ENCODE assay signal across 8 cellular contexts in the genomic region with DNA sequence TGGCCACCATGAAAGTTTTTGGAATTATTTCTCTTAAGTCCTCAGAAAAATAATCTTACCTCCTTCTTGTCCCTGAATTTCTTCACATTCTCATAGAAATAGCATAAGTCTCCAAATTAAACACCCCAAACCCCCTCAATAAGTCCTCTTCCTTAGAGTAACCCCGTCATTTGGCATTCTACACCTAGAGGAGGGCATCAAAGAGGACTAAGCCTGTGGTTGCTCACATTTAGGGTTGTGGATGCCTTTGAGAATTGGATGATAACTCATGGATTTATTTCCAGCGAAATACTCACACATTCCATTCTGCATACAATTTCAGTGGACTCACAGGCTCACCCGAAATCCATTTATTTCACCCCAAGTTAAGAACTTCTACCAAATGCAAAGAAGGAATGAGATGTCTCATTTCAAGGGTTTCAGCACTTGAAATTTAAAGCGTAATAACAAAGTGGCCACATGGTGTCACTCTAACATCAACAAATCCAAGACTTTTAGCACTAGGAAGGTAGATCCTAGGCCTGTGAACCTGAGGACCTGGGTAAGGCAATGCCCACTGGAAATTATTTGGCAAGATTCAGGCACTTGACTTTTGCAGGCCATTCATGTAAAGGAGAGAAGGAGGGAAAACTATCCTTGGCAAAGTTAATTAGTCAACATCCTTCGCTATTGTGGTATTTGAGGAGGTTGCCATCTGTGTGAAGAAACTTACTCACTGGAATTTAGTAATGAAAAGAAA. TPM values are rescaled to one million over a fixed set of nuclear protein-coding genes. Genes with fewer than 3 reads are reported as not detected.
DNase-seq lines count a peak whose midpoint lies in the region; ATAC-seq and TF ChIP-seq lines count a peak whose summit lies in the region.

No MANE protein-coding gene starts in this region.

- ATAC-seq in GM23338: peak; percentile 93

- H3K27me3 Mint-ChIP-seq in GM23338 (ENCODE audit: insufficient read depth, low read depth, poor library complexity): no peaks in the 10 kb centered on the region

- no peaks in the 10 kb centered on the region for H3K9me2 ChIP-seq in GM23338 (ENCODE audit: insufficient read depth)

- H3K4me1 ChIP-seq in GM23338 (ENCODE audit: insufficient read depth): no peaks in the 10 kb centered on the region

- H3K79me2 ChIP-seq in GM23338 (replicated peaks; ENCODE audit: insufficient read depth): no peaks in the 10 kb centered on the region

- no peak overlapping the region for H3K4me2 ChIP-seq in GM23338

- H3K36me3 ChIP-seq in GM23338 (ENCODE audit: insufficient read depth): no peaks in the 10 kb centered on the region

- peak; percentile 90 to 93 for TF ChIP-seq CTCF in GM23338 (conservative IDR thresholded peaks at IDR 0.05; ENCODE audit: low read depth in 2 of 2)
- peak; percentile 61 for TF ChIP-seq CTCF in epithelial cell of esophagus (IDR thresholded peaks at IDR 0.05; ENCODE audit: insufficient read depth, low read depth, low read length, missing control alignments)

- no peak overlapping the region for H3K27ac Mint-ChIP-seq in GM23338

- no peaks in the 10 kb centered on the region for H3K27me3 ChIP-seq in GM23338 (ENCODE audit: insufficient read depth)

- H3F3A ChIP-seq in GM23338 (replicated peaks; ENCODE audit: low read depth): no peaks in the 10 kb centered on the region

- H3K27ac ChIP-seq in GM23338 (ENCODE audit: low read depth): no peak overlapping the region

- no peaks in the 10 kb centered on the region for H4K20me1 ChIP-seq in GM23338 (replicated peaks; ENCODE audit: insufficient read depth)

- H3K4me3 ChIP-seq in GM23338 (no peak overlapping the region), epithelial cell of esophagus (ENCODE audit: low read length) (no peak overlapping the region)

- no peaks in the 10 kb centered on the region for H3K4me1 Mint-ChIP-seq in GM23338

- H3K9me3 Mint-ChIP-seq in GM23338: no peaks in the 10 kb centered on the region

- H3K36me3 Mint-ChIP-seq in GM23338 (ENCODE audit: low read depth): no peaks in the 10 kb centered on the region

- H2AFZ ChIP-seq in GM23338: no peak overlapping the region

- H3K4me3 Mint-ChIP-seq in GM23338: no peak overlapping the region

- DNase-seq in activated CD4-positive, CD25-positive, alpha-beta regulatory T cell treated with anti-CD3 and anti-CD28 coated beads, Interleukin-2, amount 50 U/mL, for 16 hours (ENCODE audit: low read depth, low spot score): peak; percentile 20
- DNase-seq in activated CD4-positive, CD25-positive, alpha-beta regulatory T cell treated with anti-CD3 and anti-CD28 coated beads, Interleukin-2, amount 50 U/mL, for 72 hours: no peak
- peak; percentile 88 for DNase-seq in GM23338 (ENCODE audit: low spot score)
- DNase-seq in NCI-H1417 (lab: John Stamatoyannopoulos, UW): peak; percentile 55 to 87 (median 68)
- peak; percentile 57 for DNase-seq in SW480 (ENCODE audit: low spot score)
- peak; percentile 75 for DNase-seq in epithelial cell of esophagus (ENCODE audit: low read depth)
- peak; percentile 71 for DNase-seq in myocyte (ENCODE audit: low read depth)
- no peak for DNase-seq in activated effector memory CD4-positive, alpha-beta T cell treated with anti-CD3 and anti-CD28 coated beads, Interleukin-2, amount 50 U/mL, for 16 hours

TF ChIP-seq in GM23338, 12 proteins besides CTCF, POLR2A, EP300 and RAD21:
- TF ChIP-seq, protein P1, sequence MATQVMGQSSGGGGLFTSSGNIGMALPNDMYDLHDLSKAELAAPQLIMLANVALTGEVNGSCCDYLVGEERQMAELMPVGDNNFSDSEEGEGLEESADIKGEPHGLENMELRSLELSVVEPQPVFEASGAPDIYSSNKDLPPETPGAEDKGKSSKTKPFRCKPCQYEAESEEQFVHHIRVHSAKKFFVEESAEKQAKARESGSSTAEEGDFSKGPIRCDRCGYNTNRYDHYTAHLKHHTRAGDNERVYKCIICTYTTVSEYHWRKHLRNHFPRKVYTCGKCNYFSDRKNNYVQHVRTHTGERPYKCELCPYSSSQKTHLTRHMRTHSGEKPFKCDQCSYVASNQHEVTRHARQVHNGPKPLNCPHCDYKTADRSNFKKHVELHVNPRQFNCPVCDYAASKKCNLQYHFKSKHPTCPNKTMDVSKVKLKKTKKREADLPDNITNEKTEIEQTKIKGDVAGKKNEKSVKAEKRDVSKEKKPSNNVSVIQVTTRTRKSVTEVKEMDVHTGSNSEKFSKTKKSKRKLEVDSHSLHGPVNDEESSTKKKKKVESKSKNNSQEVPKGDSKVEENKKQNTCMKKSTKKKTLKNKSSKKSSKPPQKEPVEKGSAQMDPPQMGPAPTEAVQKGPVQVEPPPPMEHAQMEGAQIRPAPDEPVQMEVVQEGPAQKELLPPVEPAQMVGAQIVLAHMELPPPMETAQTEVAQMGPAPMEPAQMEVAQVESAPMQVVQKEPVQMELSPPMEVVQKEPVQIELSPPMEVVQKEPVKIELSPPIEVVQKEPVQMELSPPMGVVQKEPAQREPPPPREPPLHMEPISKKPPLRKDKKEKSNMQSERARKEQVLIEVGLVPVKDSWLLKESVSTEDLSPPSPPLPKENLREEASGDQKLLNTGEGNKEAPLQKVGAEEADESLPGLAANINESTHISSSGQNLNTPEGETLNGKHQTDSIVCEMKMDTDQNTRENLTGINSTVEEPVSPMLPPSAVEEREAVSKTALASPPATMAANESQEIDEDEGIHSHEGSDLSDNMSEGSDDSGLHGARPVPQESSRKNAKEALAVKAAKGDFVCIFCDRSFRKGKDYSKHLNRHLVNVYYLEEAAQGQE (IDR thresholded peaks at IDR 0.05; ENCODE audit: unreplicated experiment): no peak
- TF ChIP-seq, protein P2, sequence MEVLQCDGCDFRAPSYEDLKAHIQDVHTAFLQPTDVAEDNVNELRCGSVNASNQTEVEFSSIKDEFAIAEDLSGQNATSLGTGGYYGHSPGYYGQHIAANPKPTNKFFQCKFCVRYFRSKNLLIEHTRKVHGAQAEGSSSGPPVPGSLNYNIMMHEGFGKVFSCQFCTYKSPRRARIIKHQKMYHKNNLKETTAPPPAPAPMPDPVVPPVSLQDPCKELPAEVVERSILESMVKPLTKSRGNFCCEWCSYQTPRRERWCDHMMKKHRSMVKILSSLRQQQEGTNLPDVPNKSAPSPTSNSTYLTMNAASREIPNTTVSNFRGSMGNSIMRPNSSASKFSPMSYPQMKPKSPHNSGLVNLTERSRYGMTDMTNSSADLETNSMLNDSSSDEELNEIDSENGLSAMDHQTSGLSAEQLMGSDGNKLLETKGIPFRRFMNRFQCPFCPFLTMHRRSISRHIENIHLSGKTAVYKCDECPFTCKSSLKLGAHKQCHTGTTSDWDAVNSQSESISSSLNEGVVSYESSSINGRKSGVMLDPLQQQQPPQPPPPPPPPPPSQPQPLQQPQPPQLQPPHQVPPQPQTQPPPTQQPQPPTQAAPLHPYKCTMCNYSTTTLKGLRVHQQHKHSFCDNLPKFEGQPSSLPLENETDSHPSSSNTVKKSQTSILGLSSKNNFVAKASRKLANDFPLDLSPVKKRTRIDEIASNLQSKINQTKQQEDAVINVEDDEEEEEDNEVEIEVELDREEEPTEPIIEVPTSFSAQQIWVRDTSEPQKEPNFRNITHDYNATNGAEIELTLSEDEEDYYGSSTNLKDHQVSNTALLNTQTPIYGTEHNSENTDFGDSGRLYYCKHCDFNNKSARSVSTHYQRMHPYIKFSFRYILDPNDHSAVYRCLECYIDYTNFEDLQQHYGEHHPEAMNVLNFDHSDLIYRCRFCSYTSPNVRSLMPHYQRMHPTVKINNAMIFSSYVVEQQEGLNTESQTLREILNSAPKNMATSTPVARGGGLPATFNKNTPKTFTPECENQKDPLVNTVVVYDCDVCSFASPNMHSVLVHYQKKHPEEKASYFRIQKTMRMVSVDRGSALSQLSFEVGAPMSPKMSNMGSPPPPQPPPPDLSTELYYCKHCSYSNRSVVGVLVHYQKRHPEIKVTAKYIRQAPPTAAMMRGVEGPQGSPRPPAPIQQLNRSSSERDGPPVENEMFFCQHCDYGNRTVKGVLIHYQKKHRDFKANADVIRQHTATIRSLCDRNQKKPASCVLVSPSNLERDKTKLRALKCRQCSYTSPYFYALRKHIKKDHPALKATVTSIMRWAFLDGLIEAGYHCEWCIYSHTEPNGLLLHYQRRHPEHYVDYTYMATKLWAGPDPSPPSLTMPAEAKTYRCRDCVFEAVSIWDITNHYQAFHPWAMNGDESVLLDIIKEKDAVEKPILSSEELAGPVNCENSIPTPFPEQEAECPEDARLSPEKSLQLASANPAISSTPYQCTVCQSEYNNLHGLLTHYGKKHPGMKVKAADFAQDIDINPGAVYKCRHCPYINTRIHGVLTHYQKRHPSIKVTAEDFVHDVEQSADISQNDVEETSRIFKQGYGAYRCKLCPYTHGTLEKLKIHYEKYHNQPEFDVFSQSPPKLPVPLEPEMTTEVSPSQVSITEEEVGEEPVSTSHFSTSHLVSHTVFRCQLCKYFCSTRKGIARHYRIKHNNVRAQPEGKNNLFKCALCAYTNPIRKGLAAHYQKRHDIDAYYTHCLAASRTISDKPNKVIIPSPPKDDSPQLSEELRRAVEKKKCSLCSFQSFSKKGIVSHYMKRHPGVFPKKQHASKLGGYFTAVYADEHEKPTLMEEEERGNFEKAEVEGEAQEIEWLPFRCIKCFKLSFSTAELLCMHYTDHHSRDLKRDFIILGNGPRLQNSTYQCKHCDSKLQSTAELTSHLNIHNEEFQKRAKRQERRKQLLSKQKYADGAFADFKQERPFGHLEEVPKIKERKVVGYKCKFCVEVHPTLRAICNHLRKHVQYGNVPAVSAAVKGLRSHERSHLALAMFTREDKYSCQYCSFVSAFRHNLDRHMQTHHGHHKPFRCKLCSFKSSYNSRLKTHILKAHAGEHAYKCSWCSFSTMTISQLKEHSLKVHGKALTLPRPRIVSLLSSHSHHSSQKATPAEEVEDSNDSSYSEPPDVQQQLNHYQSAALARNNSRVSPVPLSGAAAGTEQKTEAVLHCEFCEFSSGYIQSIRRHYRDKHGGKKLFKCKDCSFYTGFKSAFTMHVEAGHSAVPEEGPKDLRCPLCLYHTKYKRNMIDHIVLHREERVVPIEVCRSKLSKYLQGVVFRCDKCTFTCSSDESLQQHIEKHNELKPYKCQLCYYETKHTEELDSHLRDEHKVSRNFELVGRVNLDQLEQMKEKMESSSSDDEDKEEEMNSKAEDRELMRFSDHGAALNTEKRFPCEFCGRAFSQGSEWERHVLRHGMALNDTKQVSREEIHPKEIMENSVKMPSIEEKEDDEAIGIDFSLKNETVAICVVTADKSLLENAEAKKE (CRISPR knock-in tag; IDR thresholded peaks at IDR 0.05): no peak
- TF ChIP-seq EZH2 (IDR thresholded peaks at IDR 0.05; ENCODE audit: low read depth, unreplicated experiment) (no peak), POLR2AphosphoS5 (IDR thresholded peaks at IDR 0.05; ENCODE audit: low read depth) (no peak), ZNF331 (CRISPR knock-in tag; IDR thresholded peaks at IDR 0.05; ENCODE audit: low read depth) (no peak), STAT1 (IDR thresholded peaks at IDR 0.05; ENCODE audit: unreplicated experiment) (no peak)

RNA-seq across cellular contexts. Expression of a gene that starts 24.6 kb away (rescaled TPM):
- total RNA-seq in GM23338 (2014; rRNA removed; shearing (Covaris generic)): not detected in 2 replicates
- not detected in 2 replicates for polyA plus RNA-seq in GM23338 (2016; fragmentation: Nextera tagmentation; extraction: Ambion mirVana)
- not detected in 2 replicates for total RNA-seq in myocyte
- polyA plus RNA-seq in myocyte (2012): not detected

RNA-seq across cellular contexts. Expression of a gene that starts 51.3 kb away (rescaled TPM):
- total RNA-seq in GM23338 (2014; rRNA removed; shearing (Covaris generic)): not detected in 2 replicates
- not detected in 2 replicates for polyA plus RNA-seq in GM23338 (2016; fragmentation: Nextera tagmentation; extraction: Ambion mirVana)
- total RNA-seq in myocyte: not detected in 2 replicates
- polyA plus RNA-seq in myocyte (2012): not detected

Comparison
In these comparisons a context has a peak if more than half of its experiments do, and no peak if none do; other contexts are left out.
1. DNase-seq: peak in activated CD4-positive, CD25-positive, alpha-beta regulatory T cell treated with anti-CD3 and anti-CD28 coated beads, Interleukin-2, amount 50 U/mL, for 16 hours (single experiment), GM23338 (single experiment), NCI-H1417 (3 of 3), SW480 (single experiment), epithelial cell of esophagus (single experiment) and myocyte (single experiment); none in activated CD4-positive, CD25-positive, alpha-beta regulatory T cell treated with anti-CD3 and anti-CD28 coated beads, Interleukin-2, amount 50 U/mL, for 72 hours (single experiment) and activated effector memory CD4-positive, alpha-beta T cell treated with anti-CD3 and anti-CD28 coated beads, Interleukin-2, amount 50 U/mL, for 16 hours (single experiment).